In the genomic region with DNA sequence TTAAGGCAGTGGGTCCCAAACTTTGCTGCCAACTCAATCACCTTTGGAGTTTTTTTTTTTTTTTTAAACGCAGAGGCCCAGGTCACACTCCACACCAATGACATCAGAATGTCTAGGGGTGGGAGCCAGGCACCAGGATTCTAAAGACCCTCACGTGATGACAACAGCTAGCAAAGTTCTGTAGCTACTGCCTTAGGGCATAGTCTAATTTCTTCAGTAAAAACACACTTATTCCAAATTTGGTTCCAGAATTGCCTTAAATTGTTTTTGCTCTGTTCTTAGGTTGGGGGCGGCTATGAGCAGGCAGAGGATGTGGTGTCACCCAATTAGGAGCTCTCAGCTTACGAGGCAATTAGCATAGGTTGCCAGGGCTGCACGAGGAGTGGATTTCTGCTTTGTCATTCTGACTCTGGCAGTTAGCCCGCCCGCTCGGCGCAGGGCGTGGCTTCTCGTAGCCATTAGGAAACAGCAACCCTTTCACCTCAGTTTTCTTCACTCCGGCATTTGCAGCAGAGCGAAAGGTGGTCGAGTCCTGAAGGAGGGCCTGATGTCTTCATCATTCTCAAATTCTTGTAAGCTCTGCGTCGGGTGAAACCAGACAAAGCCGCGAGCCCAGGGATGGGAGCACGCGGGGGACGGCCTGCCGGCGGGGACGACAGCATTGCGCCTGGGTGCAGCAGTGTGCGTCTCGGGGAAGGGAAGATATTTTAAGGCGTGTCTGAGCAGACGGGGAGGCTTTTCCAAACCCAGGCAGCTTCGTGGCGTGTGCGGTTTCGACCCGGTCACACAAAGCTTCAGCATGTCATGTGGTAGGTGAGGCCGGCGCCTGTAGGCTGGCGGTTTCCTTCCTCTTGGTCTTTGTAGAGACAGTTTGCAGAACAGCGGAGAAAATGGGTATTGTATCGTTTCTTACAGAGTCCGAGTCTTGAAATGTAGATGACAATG, we compare ENCODE assay signal across 8 cellular contexts. TPM values are rescaled to one million over a fixed set of nuclear protein-coding genes. Genes with fewer than 3 reads are reported as not detected.
A peak's percentile ranks its signal among the peaks of the same experiment; 100 is the strongest.
DNase-seq lines count a peak whose midpoint lies in the region; ATAC-seq and TF ChIP-seq lines count a peak whose summit lies in the region.

No MANE protein-coding gene starts in this region.

- H3K9me3 ChIP-seq in CD4-positive, alpha-beta T cell (ENCODE audit: control insufficient read depth, low read length), result no peaks in the 10 kb centered on the region

- H3K36me3 Mint-ChIP-seq in CD4-positive, alpha-beta T cell (ENCODE audit: low read depth), result peaks cover 16% of the 10 kb centered on the region
- peaks cover 16% of the 10 kb centered on the region for H3K36me3 Mint-ChIP-seq in activated CD4-positive, alpha-beta memory T cell treated with anti-CD3 and anti-CD28 coated beads, Interleukin-2, amount 10 ng/mL, durations not matched to agents 7 days and 5 days (ENCODE audit: low read depth)

- POLR2A ChIA-PET in CD4-positive, alpha-beta T cell (lab: Charles Lee), result interaction anchor here (0.5 to 5.3 kb wide), 14 partner anchors 10 to 949 kb away, joined by 3 to 102 read pairs (median 6); partner anchors contain the start of genes APPL2, EID3, HSP90B1 and NFYB
- POLR2A ChIA-PET in activated CD4-positive, alpha-beta memory T cell treated with anti-CD3 and anti-CD28 coated beads, Interleukin-2, amount 10 ng/mL, durations not matched to agents 7 days and 5 days (lab: Charles Lee), result interaction anchor here (0.7 to 8.2 kb wide), 24 partner anchors 10 to 949 kb away, joined by 3 to 151 read pairs (median 5); partner anchors contain the start of genes APPL2, EID3, HCFC2 and HSP90B1

- peak; percentile 70 to 88 (median 82) for DNase-seq in CD4-positive, alpha-beta T cell
- DNase-seq in NCI-H774 (lab: John Stamatoyannopoulos, UW), result peak; percentile 97
- DNase-seq in activated CD4-positive, alpha-beta memory T cell treated with anti-CD3 and anti-CD28 coated beads, Interleukin-2, amount 10 ng/mL, durations not matched to agents 7 days and 5 days, result peak; percentile 94
- peak; percentile 94 for DNase-seq in ecto neural progenitor cell (ENCODE audit: low spot score)
- peak; percentile 96 to 99 for DNase-seq in lower leg skin (ENCODE audit: low spot score in 2 of 2)
- peak; percentile 80 to 85 for DNase-seq in stimulated activated CD4-positive, alpha-beta T cell treated with anti-CD3 and anti-CD28 coated beads, Interleukin-4, amount 100 ng/mL, for 48 hours (ENCODE audit: low read depth in 2 of 2)

- H3K4me1 Mint-ChIP-seq in CD4-positive, alpha-beta T cell (ENCODE audit: low read depth), result peaks cover 35% of the 10 kb centered on the region
- H3K4me1 Mint-ChIP-seq in activated CD4-positive, alpha-beta memory T cell treated with anti-CD3 and anti-CD28 coated beads, Interleukin-2, amount 10 ng/mL, durations not matched to agents 7 days and 5 days, result peaks cover 26% of the 10 kb centered on the region

- H3K4me3 ChIP-seq in lower leg skin (ENCODE audit: low read depth, poor library complexity, severe bottlenecking), result peak overlapping the region; percentile 46

- peak overlapping the region; percentile 96 for H3K27ac Mint-ChIP-seq in CD4-positive, alpha-beta T cell
- peak overlapping the region; percentile 99 for H3K27ac Mint-ChIP-seq in activated CD4-positive, alpha-beta memory T cell treated with anti-CD3 and anti-CD28 coated beads, Interleukin-2, amount 10 ng/mL, durations not matched to agents 7 days and 5 days

- CTCF ChIA-PET in CD4-positive, alpha-beta T cell (lab: Charles Lee), result interaction anchor here (0.7 to 2.3 kb wide), 7 partner anchors 13 to 178 kb away, joined by 3 to 12 read pairs (median 4); partner anchors contain the start of genes EID3 and TXNRD1
- CTCF ChIA-PET in activated CD4-positive, alpha-beta memory T cell treated with anti-CD3 and anti-CD28 coated beads, Interleukin-2, amount 10 ng/mL, durations not matched to agents 7 days and 5 days (lab: Charles Lee), result interaction anchor here (0.5 to 7.0 kb wide), 12 partner anchors 9 to 322 kb away, joined by 3 to 76 read pairs (median 6); partner anchors contain the start of genes EID3 and TXNRD1

- no peak for TF ChIP-seq CTCF in CD4-positive, alpha-beta T cell (IDR thresholded peaks at IDR 0.05)
- no peak for TF ChIP-seq CTCF in lower leg skin (IDR thresholded peaks at IDR 0.05)

- no peaks in the 10 kb centered on the region for H3K27me3 Mint-ChIP-seq in CD4-positive, alpha-beta T cell
- no peaks in the 10 kb centered on the region for H3K27me3 Mint-ChIP-seq in activated CD4-positive, alpha-beta memory T cell treated with anti-CD3 and anti-CD28 coated beads, Interleukin-2, amount 10 ng/mL, durations not matched to agents 7 days and 5 days

- intact Hi-C loops in CD4-positive, alpha-beta T cell (cut with DNase I, micrococcal nuclease), result loop anchor here (5.0 to 10.0 kb wide), 7 partner anchors 70 to 950 kb away; partner anchors contain the start of genes APPL2 (in 1 of the 2), CHST11 (in 1 of the 2), HSP90B1 (in 1 of the 2) and NT5DC3 (in 1 of the 2)
- intact Hi-C loops in lower leg skin (cut with DNase I; ENCODE audit: low total_unique reads), result no loop called here

- TF ChIP-seq POLR2A in lower leg skin (IDR thresholded peaks at IDR 0.05), result no peak

- H3K27me3 ChIP-seq in CD4-positive, alpha-beta T cell (ENCODE audit: control insufficient read depth, insufficient read depth, low read length), result peaks cover 7% of the 10 kb centered on the region

- H3K27ac ChIP-seq in CD4-positive, alpha-beta T cell (ENCODE audit: low read depth, low read length), result peak overlapping the region; percentile 67

- no peaks in the 10 kb centered on the region for H3K9me3 Mint-ChIP-seq in CD4-positive, alpha-beta T cell
- H3K9me3 Mint-ChIP-seq in activated CD4-positive, alpha-beta memory T cell treated with anti-CD3 and anti-CD28 coated beads, Interleukin-2, amount 10 ng/mL, durations not matched to agents 7 days and 5 days, result no peaks in the 10 kb centered on the region

- 1% methylated on average over 38 to 40 of the region's 40 CpGs for WGBS in lower leg skin, 2 donors

- ATAC-seq in CD4-positive, alpha-beta T cell (ENCODE audit: poor library complexity), result peak; percentile 84
- ATAC-seq in GM19438 (IDR thresholded peaks at IDR 0.05; ENCODE audit: low read depth, unreplicated experiment), result peak; percentile 85
- ATAC-seq in HG03571 (IDR thresholded peaks at IDR 0.05; ENCODE audit: unreplicated experiment), result peak; percentile 87

- peak overlapping the region; percentile 98 for H3K4me3 Mint-ChIP-seq in CD4-positive, alpha-beta T cell
- peak overlapping the region; percentile 97 for H3K4me3 Mint-ChIP-seq in activated CD4-positive, alpha-beta memory T cell treated with anti-CD3 and anti-CD28 coated beads, Interleukin-2, amount 10 ng/mL, durations not matched to agents 7 days and 5 days

RNA-seq across cellular contexts. Expression of gene EID3, which starts 16.7 kb away (rescaled TPM):
- 10 to 100 TPM; 13.5 to 14.3 TPM for total RNA-seq in CD4-positive, alpha-beta T cell
- total RNA-seq in activated CD4-positive, alpha-beta memory T cell treated with anti-CD3 and anti-CD28 coated beads, Interleukin-2, amount 10 ng/mL, durations not matched to agents 7 days and 5 days, result 1 to 10 TPM; 3.4 to 4.2 TPM
- total RNA-seq in lower leg skin, result 1 to 10 TPM; 1.1 to 3.6 (median 3.1) TPM

Comparison
In these comparisons a context has a peak if more than half of its experiments do, and no peak if none do; other contexts are left out.
1. Peak in every context shown above with its lines: DNase-seq, ATAC-seq, H3K4me3 ChIP-seq and H3K27ac ChIP-seq.